14 cellular contexts compared by ENCODE assay signal in genomic region chr17:2211661-2212327, GRCh38.
A peak's percentile ranks its signal among the peaks of the same experiment; 100 is the strongest.
DNase-seq lines count a peak whose midpoint lies in the region; ATAC-seq and TF ChIP-seq lines count a peak whose summit lies in the region.
"Had no signal": no experiment of that assay in that cellular context is flagged by ENCODE, and none has a peak within 500 bp of the region (broad histone marks: within the 10 kb centered on the region; RNA-seq: fewer than 3 reads in every experiment).

No MANE protein-coding gene starts in this region.

- intact Hi-C loops in left cardiac atrium (cut with DNase I) (loop anchor here in 1 of 2 donors (5.0 kb wide), 1 partner anchor 34 kb away; no protein-coding TSS in a partner anchor), natural killer cell (cut with micrococcal nuclease) (no loop called here), vagina (cut with DNase I) (loop anchor here (5.0 kb wide), 1 partner anchor 34 kb away; no protein-coding TSS in a partner anchor)

- H3K27ac Mint-ChIP-seq in natural killer cell: peak overlapping the region; percentile 94 to 98

- peaks cover 34 to 54% of the 10 kb centered on the region in 2 donors for H3K4me1 Mint-ChIP-seq in natural killer cell

- H3K27ac ChIP-seq in right atrium auricular region (peak overlapping the region; percentile 87 to 88), vagina (peak overlapping the region; percentile 85), WERI-Rb-1 (no peak overlapping the region)

- no peaks in the 10 kb centered on the region for H3K27me3 Mint-ChIP-seq in natural killer cell (ENCODE audit: low read depth in 2 of 2)

- no peaks in the 10 kb centered on the region for H3K27me3 ChIP-seq in right atrium auricular region
- no peaks in the 10 kb centered on the region for H3K27me3 ChIP-seq in vagina
- H3K27me3 ChIP-seq in WERI-Rb-1 (ENCODE audit: insufficient read depth, low read depth, severe bottlenecking): no peaks in the 10 kb centered on the region
- H3K27me3 ChIP-seq: body of pancreas, left lung had no signal

- H3K4me1 ChIP-seq in right atrium auricular region: peaks cover 0 to 73% of the 10 kb centered on the region in 2 donors
- H3K4me1 ChIP-seq in vagina: peaks cover 53% of the 10 kb centered on the region
- H3K4me1 ChIP-seq: body of pancreas had no signal

- H3K9me3 Mint-ChIP-seq in natural killer cell: no peaks in the 10 kb centered on the region
- H3K9me3 Mint-ChIP-seq: CD14-positive monocyte had no signal

- H3K36me3 ChIP-seq in right atrium auricular region: no peaks in the 10 kb centered on the region
- no peaks in the 10 kb centered on the region for H3K36me3 ChIP-seq in vagina
- H3K36me3 ChIP-seq in WERI-Rb-1: no peaks in the 10 kb centered on the region
- H3K36me3 ChIP-seq: left lung had no signal

- H3K4me3 ChIP-seq in right atrium auricular region (no peak overlapping the region), choroid plexus epithelial cell (ENCODE audit: low read depth, low read length) (peak overlapping the region; percentile 34), vagina (no peak overlapping the region), WERI-Rb-1 (ENCODE audit: low read depth, low read length) (no peak overlapping the region)
- H3K4me3 ChIP-seq: body of pancreas, left lung had no signal

- ATAC-seq in left cardiac atrium: no peak
- no peak for ATAC-seq in natural killer cell
- ATAC-seq: body of pancreas had no signal

- no peak overlapping the region for H3K4me3 Mint-ChIP-seq in natural killer cell
- H3K4me3 Mint-ChIP-seq: CD14-positive monocyte had no signal

- TF ChIP-seq CTCF in right atrium auricular region (IDR thresholded peaks at IDR 0.05) (no peak), choroid plexus epithelial cell (conservative IDR thresholded peaks at IDR 0.05; ENCODE audit: low read depth, low read length) (no peak), natural killer cell (IDR thresholded peaks at IDR 0.05) (no peak), vagina (IDR thresholded peaks at IDR 0.05) (no peak), WERI-Rb-1 (IDR thresholded peaks at IDR 0.05; ENCODE audit: low read depth, low read length) (no peak)

- H3K9me3 ChIP-seq in right atrium auricular region: no peaks in the 10 kb centered on the region
- no peaks in the 10 kb centered on the region for H3K9me3 ChIP-seq in vagina
- H3K9me3 ChIP-seq in WERI-Rb-1 (ENCODE audit: severe bottlenecking): no peaks in the 10 kb centered on the region
- H3K9me3 ChIP-seq: body of pancreas, left lung had no signal

- no peaks in the 10 kb centered on the region for H3K36me3 Mint-ChIP-seq in natural killer cell

- DNase-seq in right atrium auricular region (ENCODE audit: low spot score) (no peak), left cardiac atrium (no peak), choroid plexus epithelial cell (ENCODE audit: low read depth) (no peak), natural killer cell (no peak), vagina (ENCODE audit: extremely low spot score in 2 of 2) (no peak), WERI-Rb-1 (no peak), dedifferentiated amniotic fluid mesenchymal stem cell (ENCODE audit: extremely low spot score) (no peak), SKM-1 (lab: John Stamatoyannopoulos, UW; ENCODE audit: unreplicated experiment) (no peak)
- DNase-seq: activated CD4-positive, alpha-beta T cell treated with anti-CD3 and anti-CD28 coated beads, Interleukin-2, amount 50 U/mL, for 48 hours; left lung; NCI-H1417 treated with DMSO at 0.1 percent for 48 hours; NCI-H748 treated with DMSO at 0.1 percent for 48 hours had no signal

- TF ChIP-seq POLR2A in vagina (IDR thresholded peaks at IDR 0.05): no peak
